ENCODE assay signal across 31 cellular contexts in the genomic region with DNA sequence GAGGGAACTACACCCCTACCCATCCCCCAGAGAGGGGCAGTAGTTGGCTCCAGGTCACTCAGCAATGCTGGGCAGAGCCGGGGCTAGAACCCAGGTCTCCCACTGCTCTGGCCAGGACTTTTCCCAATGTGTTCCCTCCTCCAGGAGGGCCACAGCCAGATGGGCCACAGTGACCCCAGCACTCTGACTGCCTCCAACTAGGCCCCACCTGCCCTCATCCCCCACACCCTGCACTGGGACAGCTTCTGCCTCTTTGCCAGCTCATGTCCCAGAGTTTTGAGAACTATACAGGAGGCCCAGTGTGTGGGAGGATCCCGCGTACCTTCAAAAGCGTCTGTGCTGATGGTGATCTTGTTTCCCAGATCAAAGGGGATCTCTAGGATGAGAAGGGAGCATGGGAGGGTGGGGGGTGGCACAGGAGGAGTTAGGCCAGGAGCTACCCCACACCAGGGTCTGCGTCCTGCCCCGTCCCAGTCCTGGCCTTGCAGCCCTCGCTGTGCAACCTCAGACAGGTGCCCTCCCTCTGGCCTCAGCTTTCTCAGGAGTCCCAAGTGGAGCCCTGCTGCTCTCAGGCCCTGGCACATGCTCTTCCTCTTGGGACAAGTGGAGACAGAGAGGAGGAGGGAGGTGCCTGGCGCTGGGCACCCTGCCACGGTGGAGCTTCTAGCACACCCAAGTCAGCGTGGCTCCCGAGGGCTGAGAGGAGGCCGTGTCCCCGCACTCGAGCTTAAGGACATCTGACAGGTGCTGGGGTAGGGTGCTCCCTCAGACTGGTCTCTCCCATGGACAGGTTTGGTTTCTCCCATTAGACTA. TPM values are rescaled to one million over a fixed set of nuclear protein-coding genes. Genes with fewer than 3 reads are reported as not detected.
DNase-seq lines count a peak whose midpoint lies in the region; ATAC-seq and TF ChIP-seq lines count a peak whose summit lies in the region.
"Had no signal": no experiment of that assay in that cellular context is flagged by ENCODE, and none has a peak within 500 bp of the region (broad histone marks: within the 10 kb centered on the region; RNA-seq: fewer than 3 reads in every experiment).

No MANE protein-coding gene starts in this region.

- no peak overlapping the region for H3K4me2 ChIP-seq in neural progenitor cell
- H3K4me2 ChIP-seq: A549, PC-9, smooth muscle cell had no signal

- no peaks in the 10 kb centered on the region for H3F3A ChIP-seq in neural progenitor cell (ENCODE audit: low read depth)

- DNase-seq in NCI-H510A treated with DMSO at 0.1 percent for 48 hours (lab: John Stamatoyannopoulos, UW) (peak; percentile 17), NCI-H510A (lab: John Stamatoyannopoulos, UW) (no peak), left cardiac atrium (peak; percentile 43), neural progenitor cell (ENCODE audit: low spot score) (no peak), ureter (ENCODE audit: low spot score) (peak; percentile 61), Calu3 (no peak)
- DNase-seq: activated CD4-positive, alpha-beta T cell treated with anti-CD3 and anti-CD28 coated beads, Interleukin-2, amount 50 U/mL, for 4 hours; activated T-cell treated with anti-CD3 and anti-CD28 coated beads, Interleukin-2, amount 50 U/mL, for 72 hours; caudate nucleus; CD4-positive, alpha-beta T cell; cortex of kidney; effector memory CD4-positive, alpha-beta T cell; erythroblast; IMR-90; islet precursor cell; mammary epithelial cell; NCI-H1436 treated with DMSO at 0.1 percent for 48 hours; NCI-H69; PC-9; retina; SHP77 treated with DMSO at 0.1 percent for 48 hours had no signal

- H3K27me3 Mint-ChIP-seq in neural progenitor cell (ENCODE audit: insufficient read depth, low read depth) = peaks cover 7% of the 10 kb centered on the region
- H3K27me3 Mint-ChIP-seq in Calu3 (ENCODE audit: unreplicated experiment) = peaks cover 39% of the 10 kb centered on the region
- H3K27me3 Mint-ChIP-seq: CD4-positive, alpha-beta T cell; stimulated activated naive CD8-positive, alpha-beta T cell treated with anti-CD3 and anti-CD28 coated beads, Interleukin-15, Interleukin-2, amounts not matched to agents 100 ng/mL and 50 ng/mL, for 24 hours had no signal

- H3K36me3 ChIP-seq in neural progenitor cell = no peaks in the 10 kb centered on the region
- H3K36me3 ChIP-seq: HAP-1 had no signal

- TF ChIP-seq CTCF in neural progenitor cell (IDR thresholded peaks at IDR 0.05) (no peak), Calu3 (IDR thresholded peaks at IDR 0.05; ENCODE audit: unreplicated experiment) (no peak)

- no TSS peak for BruUV-seq in Calu3 (replicated peaks; lab: Mats Ljungman, UMichigan)

- no peaks in the 10 kb centered on the region for H3K4me1 Mint-ChIP-seq in neural progenitor cell
- no peaks in the 10 kb centered on the region for H3K4me1 Mint-ChIP-seq in Calu3 (ENCODE audit: low read depth, unreplicated experiment)

- H3K4me3 ChIP-seq in neural progenitor cell = no peak overlapping the region
- H3K4me3 ChIP-seq: A549, HAP-1, PC-9, smooth muscle cell had no signal

- H3K27ac ChIP-seq in neural progenitor cell = no peak overlapping the region
- H3K27ac ChIP-seq: A549, PC-9 had no signal

- H3K9ac ChIP-seq in neural progenitor cell = no peak overlapping the region

- no peaks in the 10 kb centered on the region for H3K4me1 ChIP-seq in neural progenitor cell
- H3K4me1 ChIP-seq: A549, HAP-1 had no signal

- H3K9me3 Mint-ChIP-seq in neural progenitor cell = no peaks in the 10 kb centered on the region
- H3K9me3 Mint-ChIP-seq in Calu3 (ENCODE audit: low read depth, unreplicated experiment) = no peaks in the 10 kb centered on the region
- H3K9me3 Mint-ChIP-seq: activated T-cell treated with anti-CD3 and anti-CD28 coated beads, Interleukin-2, amount 50 U/mL, for 72 hours; CD4-positive, alpha-beta T cell; nephron; stimulated activated naive CD8-positive, alpha-beta T cell treated with anti-CD3 and anti-CD28 coated beads, Interleukin-15, Interleukin-2, amounts not matched to agents 100 ng/mL and 50 ng/mL, for 24 hours had no signal

- H3K27ac Mint-ChIP-seq in neural progenitor cell (peak overlapping the region; percentile 88), Calu3 (ENCODE audit: unreplicated experiment) (no peak overlapping the region)
- H3K27ac Mint-ChIP-seq: activated T-cell treated with anti-CD3 and anti-CD28 coated beads, Interleukin-2, amount 50 U/mL, for 72 hours; CD4-positive, alpha-beta T cell; nephron; stimulated activated naive CD8-positive, alpha-beta T cell treated with anti-CD3 and anti-CD28 coated beads, Interleukin-15, Interleukin-2, amounts not matched to agents 100 ng/mL and 50 ng/mL, for 24 hours had no signal

- intact Hi-C loops in left cardiac atrium (cut with DNase I) = no loop called here
- intact Hi-C loops in Calu3 (cut with micrococcal nuclease; ENCODE audit: unreplicated experiment) = no loop called here

- H4K20me1 ChIP-seq in neural progenitor cell (ENCODE audit: low read depth) = no peaks in the 10 kb centered on the region

- H3K9me3 ChIP-seq in neural progenitor cell (ENCODE audit: low read depth) = no peaks in the 10 kb centered on the region
- H3K9me3 ChIP-seq: A549, HAP-1 had no signal

- ATAC-seq in left cardiac atrium (peak; percentile 70 to 76), HG03520 (IDR thresholded peaks at IDR 0.05; ENCODE audit: unreplicated experiment) (no peak), GM21576 (IDR thresholded peaks at IDR 0.05; ENCODE audit: unreplicated experiment) (no peak)
- ATAC-seq: A549; activated T-cell treated with anti-CD3 and anti-CD28 coated beads, Interleukin-2, amount 50 U/mL, for 72 hours had no signal

- H3K36me3 Mint-ChIP-seq in neural progenitor cell = no peaks in the 10 kb centered on the region
- no peaks in the 10 kb centered on the region for H3K36me3 Mint-ChIP-seq in Calu3 (ENCODE audit: insufficient read depth, unreplicated experiment)

- no peak overlapping the region for H2AFZ ChIP-seq in neural progenitor cell (replicated peaks)
- H2AFZ ChIP-seq: PC-9 had no signal

- no peak overlapping the region for H3K4me3 Mint-ChIP-seq in neural progenitor cell
- H3K4me3 Mint-ChIP-seq in Calu3 (ENCODE audit: low read depth, unreplicated experiment) = no peak overlapping the region
- H3K4me3 Mint-ChIP-seq: activated T-cell treated with anti-CD3 and anti-CD28 coated beads, Interleukin-2, amount 50 U/mL, for 72 hours; CD4-positive, alpha-beta T cell; nephron; stimulated activated naive CD8-positive, alpha-beta T cell treated with anti-CD3 and anti-CD28 coated beads, Interleukin-15, Interleukin-2, amounts not matched to agents 100 ng/mL and 50 ng/mL, for 24 hours had no signal

- no peaks in the 10 kb centered on the region for H3K27me3 ChIP-seq in neural progenitor cell

- no peaks in the 10 kb centered on the region for H3K79me2 ChIP-seq in neural progenitor cell (ENCODE audit: low read depth)

- CTCF ChIA-PET in Calu3 (lab: Charles Lee) = no interaction called here

RNA-seq across cellular contexts. Expression of a gene that starts 22.0 kb away (rescaled TPM):
- total RNA-seq in left cardiac atrium (100 to 1,000 TPM; 160 to 224 TPM), neural progenitor cell (ENCODE audit: low replicate concordance) (0.06 TPM in 1 of 2 replicates, not detected in the other), ureter (0.65 TPM), Calu3 (2022) (0.42 and 1.0 TPM in 2 replicates)
- total RNA-seq: activated T-cell treated with anti-CD3 and anti-CD28 coated beads, Interleukin-2, amount 50 U/mL, for 72 hours; CD4-positive, alpha-beta T cell; IMR-90; LHCN-M2; osteocyte had no signal

RNA-seq across cellular contexts. Expression of a gene that starts 53.0 kb away (rescaled TPM):
- total RNA-seq in left cardiac atrium (under 1 TPM; 0.09 to 0.26 TPM), neural progenitor cell (ENCODE audit: low replicate concordance) (0.03 TPM in 1 of 2 replicates, not detected in the other), ureter (0.21 TPM), Calu3 (2022) (1.3 and 2.0 TPM in 2 replicates)
- total RNA-seq: activated T-cell treated with anti-CD3 and anti-CD28 coated beads, Interleukin-2, amount 50 U/mL, for 72 hours; astrocyte; CD4-positive, alpha-beta T cell; IMR-90; LHCN-M2; osteocyte had no signal

Comparison
In these comparisons a context has a peak if more than half of its experiments do, and no peak if none do; other contexts are left out.
1. DNase-seq: peak in NCI-H510A treated with DMSO at 0.1 percent for 48 hours (single experiment), left cardiac atrium (single experiment) and ureter (single experiment); none in NCI-H510A (single experiment), neural progenitor cell (single experiment) and Calu3 (single experiment).
2. ATAC-seq: peak in left cardiac atrium (2 of 2); none in HG03520 (single experiment) and GM21576 (single experiment).
3. RNA of a gene that starts 22.0 kb away (total RNA-seq): 160 to 224 TPM in left cardiac atrium; 0.65 TPM in ureter (single experiment), 0.42 to 1.0 TPM in Calu3 and 0.06 TPM in neural progenitor cell; every median in the first group is over 10 times any median in the second.